ENCODE assay signal across 9 cellular contexts in the genomic region with DNA sequence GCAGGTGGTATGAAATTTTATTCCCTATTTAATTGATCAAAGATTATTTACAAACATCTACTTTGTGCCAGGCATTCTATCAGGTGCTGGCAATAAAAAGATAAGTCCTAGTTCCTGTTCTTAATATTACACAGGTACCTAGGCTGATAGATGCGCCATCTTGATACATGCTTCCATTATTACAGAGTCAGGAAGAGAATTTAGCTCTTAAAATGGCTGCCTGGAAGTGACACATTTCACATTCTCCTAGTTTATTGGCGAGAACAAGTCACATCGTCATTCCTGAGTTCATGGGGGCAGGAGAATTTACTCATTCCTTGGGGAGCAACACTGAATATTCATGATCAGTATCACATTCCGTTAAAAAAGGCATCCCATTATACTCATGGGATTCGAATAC. TPM values are rescaled to one million over a fixed set of nuclear protein-coding genes. Genes with fewer than 3 reads are reported as not detected.
DNase-seq lines count a peak whose midpoint lies in the region; ATAC-seq, FAIRE-seq and TF ChIP-seq lines count a peak whose summit lies in the region.
"Had no signal": no experiment of that assay in that cellular context is flagged by ENCODE, and none has a peak within 500 bp of the region (broad histone marks: within the 10 kb centered on the region; RNA-seq: fewer than 3 reads in every experiment).

No MANE protein-coding gene starts in this region.

- no peaks in the 10 kb centered on the region for H3K36me3 ChIP-seq in CD8-positive, alpha-beta T cell (ENCODE audit: insufficient read depth, low read length)

- H3K27me3 ChIP-seq in CD8-positive, alpha-beta T cell (ENCODE audit: insufficient read depth, low read length), result no peaks in the 10 kb centered on the region

- H3K27ac ChIP-seq in CD8-positive, alpha-beta T cell (ENCODE audit: low read depth, low read length), result no peak overlapping the region

- POLR2A ChIA-PET in CD8-positive, alpha-beta T cell (lab: Charles Lee), result interaction anchor here (1.2 to 1.9 kb wide), 8 partner anchors 10 to 390 kb away, joined by 3 to 10 read pairs (median 5); no protein-coding TSS in a partner anchor
- POLR2A ChIA-PET in naive thymus-derived CD8-positive, alpha-beta T cell (lab: Charles Lee), result interaction anchor here (0.6 to 3.3 kb wide), 9 partner anchors 11 to 395 kb away, joined by 4 to 39 read pairs (median 5); a partner anchor contains a TSS

- peak overlapping the region; percentile 94 for H3K4me3 Mint-ChIP-seq in CD8-positive, alpha-beta T cell
- H3K4me3 Mint-ChIP-seq in activated T-helper 1 cell treated with anti-CD3 and anti-CD28 coated beads, Interleukin-12 subunit alpha, Interleukin-12 subunit beta, Interleukin-2, Interleukin-4 antibody, amounts not matched to agents 30 ng/mL and 10 ng/mL and 1 ng/mL, durations not matched to agents 14 hours and 24 hours and 36 hours, result peak overlapping the region; percentile 91
- peak overlapping the region in 9 of 10 donors; percentile 91 to 98 (median 95) for H3K4me3 Mint-ChIP-seq in naive thymus-derived CD8-positive, alpha-beta T cell

- no peaks in the 10 kb centered on the region for H3K27me3 Mint-ChIP-seq in CD8-positive, alpha-beta T cell (ENCODE audit: low read depth)
- H3K27me3 Mint-ChIP-seq in activated T-helper 1 cell treated with anti-CD3 and anti-CD28 coated beads, Interleukin-12 subunit alpha, Interleukin-12 subunit beta, Interleukin-2, Interleukin-4 antibody, amounts not matched to agents 30 ng/mL and 10 ng/mL and 1 ng/mL, durations not matched to agents 14 hours and 24 hours and 36 hours (ENCODE audit: insufficient read depth), result no peaks in the 10 kb centered on the region
- no peaks in the 10 kb centered on the region for H3K27me3 Mint-ChIP-seq in naive thymus-derived CD8-positive, alpha-beta T cell

- ATAC-seq in CD8-positive, alpha-beta T cell, result no peak
- ATAC-seq in naive thymus-derived CD8-positive, alpha-beta T cell, result no peak
- no peak for ATAC-seq in HG03521 (IDR thresholded peaks at IDR 0.05; ENCODE audit: unreplicated experiment)

- CTCF ChIA-PET in CD8-positive, alpha-beta T cell (lab: Charles Lee), result interaction anchor here (0.8 to 1.6 kb wide), 3 partner anchors 10 to 398 kb away, joined by 3 to 9 read pairs (median 4); no protein-coding TSS in a partner anchor

- peaks cover 40% of the 10 kb centered on the region for H3K4me1 Mint-ChIP-seq in CD8-positive, alpha-beta T cell (ENCODE audit: low read depth)
- H3K4me1 Mint-ChIP-seq in activated T-helper 1 cell treated with anti-CD3 and anti-CD28 coated beads, Interleukin-12 subunit alpha, Interleukin-12 subunit beta, Interleukin-2, Interleukin-4 antibody, amounts not matched to agents 30 ng/mL and 10 ng/mL and 1 ng/mL, durations not matched to agents 14 hours and 24 hours and 36 hours (ENCODE audit: low read depth), result peaks cover 54% of the 10 kb centered on the region
- H3K4me1 Mint-ChIP-seq in naive thymus-derived CD8-positive, alpha-beta T cell, result peaks cover 6 to 46% (median 36%) of the 10 kb centered on the region in 4 donors

- H3K4me1 ChIP-seq in CD8-positive, alpha-beta T cell (ENCODE audit: insufficient read depth, low read length), result peaks cover 24% of the 10 kb centered on the region

- peak overlapping the region; percentile 99 for H3K4me3 ChIP-seq in CD8-positive, alpha-beta T cell (ENCODE audit: low read depth, low read length)

- no peak for TF ChIP-seq CTCF in CD8-positive, alpha-beta T cell (IDR thresholded peaks at IDR 0.05)

- DNase-seq in CD8-positive, alpha-beta T cell, result no peak
- DNase-seq in GM19239 (ENCODE audit: insufficient read length, low spot score) (no peak), GDM1 (lab: John Stamatoyannopoulos, UW) (no peak), GM19238 (ENCODE audit: insufficient read length, low spot score) (no peak)
- no peak for DNase-seq in activated T-helper 1 cell treated with anti-CD3 and anti-CD28 coated beads, Interleukin-12 subunit alpha, Interleukin-12 subunit beta, Interleukin-2, Interleukin-4 antibody, amounts not matched to agents 30 ng/mL and 10 ng/mL and 1 ng/mL, durations not matched to agents 14 hours and 24 hours and 36 hours (ENCODE audit: low spot score)
- DNase-seq in naive thymus-derived CD8-positive, alpha-beta T cell, result no peak
- DNase-seq: activated gamma-delta T cell, NCI-H69 had no signal

- peaks cover 25% of the 10 kb centered on the region for H3K36me3 Mint-ChIP-seq in CD8-positive, alpha-beta T cell
- peaks cover 40% of the 10 kb centered on the region for H3K36me3 Mint-ChIP-seq in activated T-helper 1 cell treated with anti-CD3 and anti-CD28 coated beads, Interleukin-12 subunit alpha, Interleukin-12 subunit beta, Interleukin-2, Interleukin-4 antibody, amounts not matched to agents 30 ng/mL and 10 ng/mL and 1 ng/mL, durations not matched to agents 14 hours and 24 hours and 36 hours (ENCODE audit: low read depth)
- H3K36me3 Mint-ChIP-seq in naive thymus-derived CD8-positive, alpha-beta T cell, result peaks cover 0 to 12% (median 0%) of the 10 kb centered on the region in 3 donors

- peak overlapping the region; percentile 98 for H3K27ac Mint-ChIP-seq in CD8-positive, alpha-beta T cell
- peak overlapping the region; percentile 97 for H3K27ac Mint-ChIP-seq in activated T-helper 1 cell treated with anti-CD3 and anti-CD28 coated beads, Interleukin-12 subunit alpha, Interleukin-12 subunit beta, Interleukin-2, Interleukin-4 antibody, amounts not matched to agents 30 ng/mL and 10 ng/mL and 1 ng/mL, durations not matched to agents 14 hours and 24 hours and 36 hours
- peak overlapping the region in 9 of 10 donors; percentile 98 to 100 (median 98) for H3K27ac Mint-ChIP-seq in naive thymus-derived CD8-positive, alpha-beta T cell

- H3K9me3 ChIP-seq in CD8-positive, alpha-beta T cell (ENCODE audit: low read length), result no peaks in the 10 kb centered on the region

- intact Hi-C loops in CD8-positive, alpha-beta T cell (cut with DNase I, micrococcal nuclease), result loop anchor here (5.0 to 10.0 kb wide), 4 partner anchors 39 to 932 kb away; a partner anchor contains a TSS
- intact Hi-C loops in activated T-helper 1 cell treated with anti-CD3 and anti-CD28 coated beads, Interleukin-12 subunit alpha, Interleukin-12 subunit beta, Interleukin-2, Interleukin-4 antibody, amounts not matched to agents 30 ng/mL and 10 ng/mL and 1 ng/mL, durations not matched to agents 14 hours and 24 hours and 36 hours (cut with micrococcal nuclease), result loop anchor here (2.0 to 5.0 kb wide), 2 partner anchors 18 to 244 kb away; a partner anchor contains a TSS

- peak; percentile 26 for FAIRE-seq in GM19239 (lab: Jason Lieb, UNC)

- H3K9me3 Mint-ChIP-seq in CD8-positive, alpha-beta T cell, result no peaks in the 10 kb centered on the region
- peaks cover 5% of the 10 kb centered on the region for H3K9me3 Mint-ChIP-seq in activated T-helper 1 cell treated with anti-CD3 and anti-CD28 coated beads, Interleukin-12 subunit alpha, Interleukin-12 subunit beta, Interleukin-2, Interleukin-4 antibody, amounts not matched to agents 30 ng/mL and 10 ng/mL and 1 ng/mL, durations not matched to agents 14 hours and 24 hours and 36 hours
- no peaks in the 10 kb centered on the region for H3K9me3 Mint-ChIP-seq in naive thymus-derived CD8-positive, alpha-beta T cell

RNA-seq across cellular contexts. Expression of a gene that starts 1.1 kb away (rescaled TPM):
- 10 to 100 TPM; 33.4 to 35.8 TPM for total RNA-seq in CD8-positive, alpha-beta T cell
- total RNA-seq in activated T-helper 1 cell treated with anti-CD3 and anti-CD28 coated beads, Interleukin-12 subunit alpha, Interleukin-12 subunit beta, Interleukin-2, Interleukin-4 antibody, amounts not matched to agents 30 ng/mL and 10 ng/mL and 1 ng/mL, durations not matched to agents 14 hours and 24 hours and 36 hours, result 132 and 140 TPM in 2 replicates
- 10 to 100 TPM; 58.5 to 59.4 TPM for total RNA-seq in naive thymus-derived CD8-positive, alpha-beta T cell
- polyA plus RNA-seq in naive thymus-derived CD8-positive, alpha-beta T cell, result 100 to 1,000 TPM; 129 to 135 (median 133) TPM
